In genomic region chr3:134642445-134643149, GRCh38 we compare ENCODE assay signal across 1 cellular context.
TF ChIP-seq lines count a peak whose summit lies in the region.

No MANE protein-coding gene starts in this region.

TF ChIP-seq in neural cell, 6 proteins besides CTCF, POLR2A, EP300 and RAD21:
- TF ChIP-seq POLR2AphosphoS5 (IDR thresholded peaks at IDR 0.05) (peak; percentile 68), REST (IDR thresholded peaks at IDR 0.05; ENCODE audit: borderline replicate concordance) (no peak), EZH2 (IDR thresholded peaks at IDR 0.05; ENCODE audit: borderline replicate concordance, insufficient read depth, low read length, poor library complexity, severe bottlenecking) (no peak), MXI1 (conservative IDR thresholded peaks at IDR 0.05; ENCODE audit: poor library complexity, severe bottlenecking) (no peak), SMC3 (conservative IDR thresholded peaks at IDR 0.05; ENCODE audit: poor library complexity) (no peak)
